ENCODE assay signal across 8 cellular contexts in genomic region chr15:64622410-64623260, GRCh38.
DNase-seq lines count a peak whose midpoint lies in the region; ATAC-seq and TF ChIP-seq lines count a peak whose summit lies in the region.

No MANE protein-coding gene starts in this region.

- no peak for TF ChIP-seq CTCF in DOHH2 (IDR thresholded peaks at IDR 0.05; ENCODE audit: low read depth, low read length, poor library complexity, severe bottlenecking)
- TF ChIP-seq CTCF in gastroesophageal sphincter (IDR thresholded peaks at IDR 0.05), result no peak

- H3K27me3 ChIP-seq in DOHH2 (ENCODE audit: control insufficient read depth, low read length) (no peaks in the 10 kb centered on the region), gastroesophageal sphincter (no peaks in the 10 kb centered on the region)

- H3K9me3 ChIP-seq in DOHH2 (ENCODE audit: control insufficient read depth, insufficient read depth, low read length) (no peaks in the 10 kb centered on the region), gastroesophageal sphincter (no peaks in the 10 kb centered on the region)

- ATAC-seq in HG02642 (IDR thresholded peaks at IDR 0.05; ENCODE audit: poor library complexity, unreplicated experiment), result peak; percentile 71
- no peak for ATAC-seq in gastroesophageal sphincter

- intact Hi-C loops in head of caudate nucleus (cut with DNase I), result no loop called here

- H3K4me2 ChIP-seq in DOHH2 (ENCODE audit: low read length), result peak overlapping the region; percentile 10

- no peak for TF ChIP-seq POLR2A in gastroesophageal sphincter (IDR thresholded peaks at IDR 0.05)

- DNase-seq in activated CD4-positive, alpha-beta T cell treated with anti-CD3 and anti-CD28 coated beads for 1 hour, result peak; percentile 21
- DNase-seq in retina, result no peak
- no peak for DNase-seq in NCI-H446 treated with DMSO at 0.1 percent for 48 hours (lab: John Stamatoyannopoulos, UW)
- DNase-seq in head of caudate nucleus, result no peak
- no peak for DNase-seq in SK-N-DZ (ENCODE audit: low spot score)

- no peak overlapping the region for H3K4me3 ChIP-seq in DOHH2 (ENCODE audit: low read length)
- H3K4me3 ChIP-seq in gastroesophageal sphincter, result no peak overlapping the region

- no peak overlapping the region for H3K27ac ChIP-seq in DOHH2 (ENCODE audit: low read depth, low read length)
- H3K27ac ChIP-seq in gastroesophageal sphincter, result peak overlapping the region; percentile 45 to 64 (median 50)

- H3K9me2 ChIP-seq in DOHH2 (replicated peaks; ENCODE audit: control insufficient read depth, low read length), result no peaks in the 10 kb centered on the region

- H3K36me3 ChIP-seq in DOHH2 (ENCODE audit: control insufficient read depth, low read length) (peaks cover 13% of the 10 kb centered on the region), gastroesophageal sphincter (no peaks in the 10 kb centered on the region)

- H3K79me2 ChIP-seq in DOHH2 (ENCODE audit: control insufficient read depth, low read length), result peaks cover 33% of the 10 kb centered on the region

- peaks cover 11% of the 10 kb centered on the region; the same call in 1 of the 2 replicates for H3F3A ChIP-seq in DOHH2 (ENCODE audit: control insufficient read depth, insufficient read depth)

- no peaks in the 10 kb centered on the region for H4K20me1 ChIP-seq in DOHH2 (ENCODE audit: control insufficient read depth, insufficient read depth, low read depth, low read length)

- 42 to 56% methylated on average over 3 to 7 of the region's 7 CpGs for WGBS in gastroesophageal sphincter (ENCODE audit: low coverage in 1 of 2), 2 donors

- TF ChIP-seq EP300 in gastroesophageal sphincter (IDR thresholded peaks at IDR 0.05), result no peak

- H3K4me1 ChIP-seq in DOHH2 (ENCODE audit: control insufficient read depth, low read length), result peaks cover 48% of the 10 kb centered on the region
- peaks cover 17 to 78% (median 25%) of the 10 kb centered on the region in 3 donors for H3K4me1 ChIP-seq in gastroesophageal sphincter
